Comparison of ENCODE assay signal across 8 cellular contexts in the genomic region with DNA sequence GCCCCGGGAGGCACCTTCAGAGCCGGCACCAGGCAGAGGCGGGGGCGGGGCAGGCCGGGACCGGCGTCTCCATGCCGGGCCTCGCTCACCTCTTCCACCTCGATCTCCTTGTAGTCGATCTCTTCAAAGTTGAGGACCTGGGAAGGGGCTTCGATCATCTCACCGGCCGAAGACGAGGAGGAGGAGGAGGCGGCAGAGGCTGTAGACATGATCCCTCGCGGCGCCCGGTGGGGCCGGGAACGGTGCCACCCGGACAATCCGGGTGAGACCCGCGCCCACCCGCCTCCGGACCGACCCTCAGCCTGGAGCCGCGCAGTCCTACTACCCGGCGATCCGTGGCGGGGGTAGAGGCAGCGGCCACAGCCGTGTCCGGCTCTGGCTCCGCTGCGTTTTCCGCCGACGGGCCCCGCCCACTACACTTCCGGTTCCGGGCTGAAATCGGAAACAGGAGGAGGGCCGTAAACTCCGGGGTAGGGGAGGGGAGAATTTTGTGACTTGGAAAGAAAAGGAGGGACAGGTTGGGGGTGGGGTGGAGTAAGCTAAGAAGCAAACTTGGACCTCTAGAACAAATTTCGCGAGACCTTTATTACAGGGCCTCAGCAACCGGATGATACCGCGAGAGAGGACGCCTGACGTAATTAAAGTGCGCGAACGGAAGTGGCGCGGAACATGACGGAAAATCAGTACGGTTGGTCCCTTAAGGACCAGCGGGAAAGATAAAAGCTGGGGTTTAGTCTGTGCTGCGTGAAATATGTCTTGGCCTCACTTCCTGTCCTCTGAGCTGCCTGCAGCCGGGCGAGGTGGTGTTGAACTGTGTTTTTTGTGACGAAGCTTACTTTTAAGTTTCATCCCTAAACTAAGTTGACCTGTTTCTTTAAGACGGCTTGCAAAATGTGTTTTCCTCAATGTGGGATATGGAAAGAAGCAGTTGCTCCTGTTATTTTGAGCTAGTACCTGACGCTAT. TPM values are rescaled to one million over a fixed set of nuclear protein-coding genes. Genes with fewer than 3 reads are reported as not detected.
DNase-seq lines count a peak whose midpoint lies in the region; ATAC-seq and TF ChIP-seq lines count a peak whose summit lies in the region.

A gene (minus strand): TSS at position 398 of the 964 bp plus-strand sequence. CDS start 189 bp downstream, at position 209.

- H3K36me3 ChIP-seq in Panc1 (ENCODE audit: control insufficient read depth, insufficient read depth, low read length) (peaks cover 4% of the 10 kb centered on the region; the same call in 1 of the 2 replicates), muscle layer of colon (ENCODE audit: insufficient read depth, low read length) (no peaks in the 10 kb centered on the region)

- peaks cover 6% of the 10 kb centered on the region for H3K27me3 Mint-ChIP-seq in activated T-cell treated with anti-CD3 and anti-CD28 coated beads, Interleukin-2, amount 50 U/mL, for 4 hours (ENCODE audit: low read depth)

- DNase-seq in DMS53 (lab: John Stamatoyannopoulos, UW) (peak; percentile 92), KG1 (lab: John Stamatoyannopoulos, UW) (peak; percentile 94), Panc1 (ENCODE audit: low read depth, low spot score) (peak; percentile 96)
- DNase-seq in activated T-cell treated with anti-CD3 and anti-CD28 coated beads, Interleukin-2, amount 50 U/mL, for 4 hours, result peak; percentile 94
- DNase-seq in stimulated activated CD8-positive, alpha-beta memory T cell treated with anti-CD3 and anti-CD28 coated beads, Interleukin-7, amount 100 ng/mL, for 24 hours (ENCODE audit: low read depth), result peak; percentile 93

- H3K4me1 ChIP-seq in Panc1 (ENCODE audit: control insufficient read depth, insufficient read depth, low read length) (peaks cover 15% of the 10 kb centered on the region), muscle layer of colon (ENCODE audit: insufficient read depth, low read length) (peaks cover 20% of the 10 kb centered on the region)

- TF ChIP-seq CTCF in Panc1 (IDR thresholded peaks at IDR 0.05), result no peak

- peaks cover 2% of the 10 kb centered on the region; the same call in 1 of the 2 replicates for H3K27me3 ChIP-seq in Panc1 (ENCODE audit: control insufficient read depth, insufficient read depth, low read length)
- H3K27me3 ChIP-seq in muscle layer of colon (ENCODE audit: control insufficient read depth in 1 of 2, insufficient read depth in 2 of 2, low read length in 2 of 2), result no peaks in the 10 kb centered on the region

- ATAC-seq in GM21723 (IDR thresholded peaks at IDR 0.05; ENCODE audit: unreplicated experiment), result peak; percentile 93
- peak; percentile 97 for ATAC-seq in Panc1
- peak; percentile 93 to 96 for ATAC-seq in activated T-cell treated with anti-CD3 and anti-CD28 coated beads, Interleukin-2, amount 50 U/mL, for 4 hours
- ATAC-seq in esophagus mucosa, result peak; percentile 94

- peak within 1 kb of the TSS; percentile 60 for H3K9ac ChIP-seq in muscle layer of colon (ENCODE audit: low read length)

- no TSS peak for BruUV-seq in Panc1 (replicated peaks; lab: Mats Ljungman, UMichigan)

- peak within 1 kb of the TSS; percentile 97 for H3K4me3 Mint-ChIP-seq in activated T-cell treated with anti-CD3 and anti-CD28 coated beads, Interleukin-2, amount 50 U/mL, for 4 hours

- H3K4me3 ChIP-seq in Panc1 (ENCODE audit: low read depth in 2 of 2, low read length in 2 of 2), result peak within 1 kb of the TSS; percentile 72 to 100
- peak within 1 kb of the TSS; percentile 63 to 77 for H3K4me3 ChIP-seq in muscle layer of colon (ENCODE audit: low read depth in 1 of 2, low read length in 2 of 2)

- peaks cover 38% of the 10 kb centered on the region for H3K4me1 Mint-ChIP-seq in activated T-cell treated with anti-CD3 and anti-CD28 coated beads, Interleukin-2, amount 50 U/mL, for 4 hours (ENCODE audit: low read depth)

- H3K9me3 ChIP-seq in Panc1 (ENCODE audit: control insufficient read depth, insufficient read depth, low read depth, low read length) (no peaks in the 10 kb centered on the region), muscle layer of colon (ENCODE audit: low read length) (no peaks in the 10 kb centered on the region)

- intact Hi-C loops in Panc1 (cut with micrococcal nuclease; ENCODE audit: unreplicated experiment), result no loop called here

- CTCF ChIA-PET in Panc1 (lab: Charles Lee), result no interaction called here

- H3K9me3 Mint-ChIP-seq in activated T-cell treated with anti-CD3 and anti-CD28 coated beads, Interleukin-2, amount 50 U/mL, for 4 hours, result no peaks in the 10 kb centered on the region

- POLR2A ChIA-PET in Panc1 (lab: Charles Lee), result interaction anchor here (0.6 to 0.7 kb wide), 2 partner anchors 41 to 49 kb away, joined by 3 to 4 read pairs; no protein-coding TSS in a partner anchor

- peaks cover 2% of the 10 kb centered on the region for H3K36me3 Mint-ChIP-seq in activated T-cell treated with anti-CD3 and anti-CD28 coated beads, Interleukin-2, amount 50 U/mL, for 4 hours (ENCODE audit: insufficient read depth)

- H3K27ac ChIP-seq in Panc1 (ENCODE audit: low read length) (peak within 1 kb of the TSS; percentile 92), muscle layer of colon (ENCODE audit: low read depth, low read length) (peak within 1 kb of the TSS; percentile 99)

- in situ Hi-C loops in Panc1 (cut with HindIII; ENCODE audit: low pct_unique_long_range_greater_than_20kb, low sequenced_read_pairs), result no loop called here

RNA-seq across cellular contexts. Expression of the gene that starts here (rescaled TPM):
- 33.1 TPM for total RNA-seq in Panc1 (2021; ENCODE audit: unreplicated experiment)
- polyA plus RNA-seq in Panc1 (2012; ENCODE audit: insufficient read length), result 17.8 TPM
- 10 to 100 TPM; 15.4 to 17.4 (median 17.0) TPM for total RNA-seq in activated T-cell treated with anti-CD3 and anti-CD28 coated beads, Interleukin-2, amount 50 U/mL, for 4 hours
- 14.4 TPM for total RNA-seq in esophagus mucosa

Comparison
In these comparisons a context has a peak if more than half of its experiments do, and no peak if none do; other contexts are left out.
1. Peak in every context shown above with its lines: DNase-seq, ATAC-seq, H3K4me3 ChIP-seq and H3K27ac ChIP-seq.